ENCODE assay signal across 8 cellular contexts in genomic region chr3:155853214-155854146, GRCh38. TPM values are rescaled to one million over a fixed set of nuclear protein-coding genes. Genes with fewer than 3 reads are reported as not detected.
DNase-seq lines count a peak whose midpoint lies in the region; ATAC-seq and TF ChIP-seq lines count a peak whose summit lies in the region.

No MANE protein-coding gene starts in this region.

- H3K36me3 ChIP-seq in OCI-LY1 (ENCODE audit: insufficient read depth, low read length) (peaks cover 10% of the 10 kb centered on the region; the same call in 1 of the 2 replicates), adipocyte (ENCODE audit: control insufficient read depth, insufficient read depth, low read length, severe bottlenecking) (no peaks in the 10 kb centered on the region), iPS-18a (ENCODE audit: control insufficient read depth, low read depth, low read length) (no peaks in the 10 kb centered on the region), skeletal muscle satellite cell (ENCODE audit: insufficient read depth, low read length) (peaks cover 3% of the 10 kb centered on the region)

- DNase-seq in adipocyte (ENCODE audit: low read depth) (peak; percentile 61), NCI-H2029 (lab: John Stamatoyannopoulos, UW) (no peak), kidney glomerular epithelial cell (lab: John Stamatoyannopoulos, UW) (no peak)

- peak; percentile 9 for ATAC-seq in GM18502 (IDR thresholded peaks at IDR 0.05; ENCODE audit: poor library complexity, unreplicated experiment)
- ATAC-seq in HG02571 (IDR thresholded peaks at IDR 0.05; ENCODE audit: unreplicated experiment) = peak; percentile 16

- H3K4me3 ChIP-seq in OCI-LY1 (ENCODE audit: low read depth, low read length, poor library complexity, severe bottlenecking) = peak overlapping the region; percentile 97
- H3K4me3 ChIP-seq in adipocyte (ENCODE audit: low read length) = peak overlapping the region; percentile 94
- peak overlapping the region; percentile 87 for H3K4me3 ChIP-seq in iPS-18a (ENCODE audit: low read length)
- peak overlapping the region; percentile 87 for H3K4me3 ChIP-seq in skeletal muscle satellite cell (ENCODE audit: low read length)

- H3K4me2 ChIP-seq in OCI-LY1 (ENCODE audit: low read length) = peak overlapping the region; percentile 80
- H3K4me2 ChIP-seq in skeletal muscle satellite cell (ENCODE audit: low read length) = peak overlapping the region; percentile 99

- H3K79me2 ChIP-seq in OCI-LY1 (ENCODE audit: insufficient read depth, low read length) = peaks cover 35% of the 10 kb centered on the region

- H3F3A ChIP-seq in OCI-LY1 (ENCODE audit: insufficient read depth, low read length) = 0 out of 2 replicates have a peak, but pooled peaks cover 4% of the 10 kb centered on the region

- H3K9ac ChIP-seq in OCI-LY1 (ENCODE audit: low read length) = peak overlapping the region; percentile 93
- peak overlapping the region; percentile 90 for H3K9ac ChIP-seq in adipocyte (ENCODE audit: low read length)
- peak overlapping the region; percentile 73 for H3K9ac ChIP-seq in iPS-18a (ENCODE audit: low read length)
- H3K9ac ChIP-seq in skeletal muscle satellite cell (ENCODE audit: low read depth, low read length) = peak overlapping the region; percentile 96

- H3K4me1 ChIP-seq in OCI-LY1 (ENCODE audit: insufficient read depth, low read length, severe bottlenecking) = peaks cover 40% of the 10 kb centered on the region
- H3K4me1 ChIP-seq in adipocyte (ENCODE audit: control insufficient read depth, insufficient read depth, low read length) = peaks cover 19% of the 10 kb centered on the region
- peaks cover 10% of the 10 kb centered on the region for H3K4me1 ChIP-seq in iPS-18a (ENCODE audit: control insufficient read depth, low read depth, low read length)
- peaks cover 16% of the 10 kb centered on the region for H3K4me1 ChIP-seq in skeletal muscle satellite cell (ENCODE audit: control insufficient read depth, insufficient read depth, low read length)

- TF ChIP-seq CTCF in OCI-LY1 (IDR thresholded peaks at IDR 0.05; ENCODE audit: low read length) = no peak

- no peaks in the 10 kb centered on the region for H3K27me3 ChIP-seq in OCI-LY1 (ENCODE audit: insufficient read depth, low read length)
- no peaks in the 10 kb centered on the region for H3K27me3 ChIP-seq in adipocyte (replicated peaks; ENCODE audit: control insufficient read depth, insufficient read depth, low read length)
- H3K27me3 ChIP-seq in iPS-18a (ENCODE audit: control insufficient read depth, insufficient read depth, low read length) = no peaks in the 10 kb centered on the region
- H3K27me3 ChIP-seq in skeletal muscle satellite cell (ENCODE audit: control insufficient read depth, insufficient read depth, low read length) = no peaks in the 10 kb centered on the region

- no peaks in the 10 kb centered on the region for H3K9me2 ChIP-seq in OCI-LY1 (ENCODE audit: low read depth, low read length)

- no peak overlapping the region for H2AFZ ChIP-seq in OCI-LY1 (ENCODE audit: low read length)

- H3K9me3 ChIP-seq in OCI-LY1 (ENCODE audit: low read length) = no peaks in the 10 kb centered on the region
- no peaks in the 10 kb centered on the region for H3K9me3 ChIP-seq in adipocyte (ENCODE audit: control insufficient read depth, low read length)
- H3K9me3 ChIP-seq in iPS-18a (ENCODE audit: control insufficient read depth, low read depth, low read length) = no peaks in the 10 kb centered on the region
- H3K9me3 ChIP-seq in skeletal muscle satellite cell (replicated peaks; ENCODE audit: low read length) = no peaks in the 10 kb centered on the region

- peak overlapping the region; percentile 52 for H3K27ac ChIP-seq in OCI-LY1 (ENCODE audit: low read depth, low read length, poor library complexity, severe bottlenecking)
- no peak overlapping the region for H3K27ac ChIP-seq in iPS-18a (ENCODE audit: low read length)

- H4K20me1 ChIP-seq in OCI-LY1 (ENCODE audit: insufficient read depth, low read length) = no peaks in the 10 kb centered on the region

RNA-seq across cellular contexts. Expression of gene SLC33A1, which starts 0.7 kb away (rescaled TPM):
- 43.0 and 45.6 TPM in 2 replicates for total RNA-seq in skeletal muscle satellite cell (2012; rRNA removed)

RNA-seq across cellular contexts. Expression of gene GMPS, which starts 17.0 kb away (rescaled TPM):
- 46.3 and 67.7 TPM in 2 replicates for total RNA-seq in skeletal muscle satellite cell (2012; rRNA removed)

RNA-seq across cellular contexts. Expression of gene C3orf33, which starts 47.4 kb away (rescaled TPM):
- 0.44 and 2.3 TPM in 2 replicates for total RNA-seq in skeletal muscle satellite cell (2012; rRNA removed)
